In genomic region chr16:87366930-87367329, GRCh38 we compare ENCODE assay signal across 20 cellular contexts.
"Had no signal": no experiment of that assay in that cellular context is flagged by ENCODE, and none has a peak within 500 bp of the region (broad histone marks: within the 10 kb centered on the region; RNA-seq: fewer than 3 reads in every experiment).

No MANE protein-coding gene starts in this region.

- H3K4me2 ChIP-seq: smooth muscle cell had no signal

- H3K27me3 Mint-ChIP-seq: naive B cell, progenitor cell of endocrine pancreas had no signal

- H3K9me3 Mint-ChIP-seq: naive B cell, nephron had no signal

- H3K27ac Mint-ChIP-seq: nephron, progenitor cell of endocrine pancreas had no signal

- ATAC-seq: left ventricle myocardium superior, right cardiac atrium, upper lobe of right lung had no signal

- FAIRE-seq: pancreas had no signal

- H3K36me3 ChIP-seq: pancreas, vagina had no signal

- DNase-seq: dermis blood vessel endothelial cell; esophagus squamous epithelium; foreskin fibroblast; head of caudate nucleus; hippocampal formation; left ventricle myocardium superior; mesendoderm; naive B cell; occipital lobe; stimulated activated CD4-positive, alpha-beta T cell treated with anti-CD3 and anti-CD28 coated beads, Interleukin-2, amount 100 ng/mL, for 48 hours; stimulated activated naive CD4-positive, alpha-beta T cell treated with Interleukin-2 at 50 U/mL for 16 hours; thyroid gland; upper lobe of right lung had no signal

- H3K27ac ChIP-seq: pancreas, suprapubic skin, thyroid gland, upper lobe of right lung, vagina had no signal

- H3K4me3 ChIP-seq: esophagus squamous epithelium, pancreas, smooth muscle cell, suprapubic skin, thyroid gland, upper lobe of right lung, vagina had no signal

- H3K9me3 ChIP-seq: esophagus squamous epithelium, pancreas, suprapubic skin, thyroid gland, upper lobe of right lung, vagina had no signal

- H3K4me3 Mint-ChIP-seq: nephron had no signal

- H3K27me3 ChIP-seq: esophagus squamous epithelium, pancreas, suprapubic skin, thyroid gland, upper lobe of right lung, vagina had no signal
